ENCODE assay signal across 1 cellular context in the genomic region with DNA sequence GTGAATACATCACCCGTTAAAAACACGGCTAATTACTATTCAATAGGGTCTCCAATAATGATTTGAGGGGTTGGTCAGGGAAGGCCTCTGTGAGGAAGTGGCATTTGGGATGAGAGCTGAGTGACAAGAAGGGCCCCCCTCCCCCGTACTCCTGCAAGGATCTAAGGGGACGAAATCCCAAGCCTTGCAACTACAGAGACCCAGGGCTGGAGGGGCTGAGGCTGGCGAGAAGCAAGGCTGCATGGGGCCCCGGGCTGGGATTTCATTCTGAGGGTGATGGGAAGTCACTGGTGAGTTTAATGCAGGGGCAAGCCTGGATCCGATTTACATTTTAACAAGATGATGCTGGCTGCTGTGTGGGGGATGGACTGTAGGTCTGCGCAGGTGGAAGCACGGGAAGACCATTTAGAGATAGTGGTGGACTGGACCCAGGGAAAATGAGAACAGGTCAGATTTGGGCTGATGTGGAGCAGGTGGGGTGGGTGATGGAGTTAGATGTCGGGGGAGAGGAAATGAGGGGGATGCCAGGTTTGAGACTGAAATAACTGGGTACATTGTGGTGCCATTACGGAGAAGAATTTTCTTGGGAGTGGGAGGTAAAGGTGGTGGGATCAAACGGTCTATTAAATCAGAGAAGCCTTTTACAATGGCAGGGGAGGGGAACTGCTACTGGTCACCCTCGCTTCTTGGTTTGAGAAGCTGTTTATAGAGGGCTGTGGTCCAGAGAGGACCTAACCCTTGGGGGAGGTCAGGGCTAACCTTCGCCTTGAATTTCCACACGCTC.
TF ChIP-seq lines count a peak whose summit lies in the region.

No MANE protein-coding gene starts in this region.

TF ChIP-seq in GM23338, 12 proteins besides CTCF, POLR2A, EP300 and RAD21 (continued from another document):
- no peak for TF ChIP-seq ZNF462 (CRISPR knock-in tag; IDR thresholded peaks at IDR 0.05)
- no peak for TF ChIP-seq ZNF331 (CRISPR knock-in tag; IDR thresholded peaks at IDR 0.05; ENCODE audit: low read depth)
- TF ChIP-seq JUNB (IDR thresholded peaks at IDR 0.05; ENCODE audit: unreplicated experiment): no peak
- no peak for TF ChIP-seq EZH2 (IDR thresholded peaks at IDR 0.05; ENCODE audit: low read depth, unreplicated experiment)
- no peak for TF ChIP-seq CREB1 (CRISPR knock-in tag; IDR thresholded peaks at IDR 0.05; ENCODE audit: low read depth)
- TF ChIP-seq NANOG (IDR thresholded peaks at IDR 0.05; ENCODE audit: borderline replicate concordance): no peak
- TF ChIP-seq EZH2phosphoT487 (IDR thresholded peaks at IDR 0.05; ENCODE audit: unreplicated experiment): no peak
- TF ChIP-seq, protein P1, sequence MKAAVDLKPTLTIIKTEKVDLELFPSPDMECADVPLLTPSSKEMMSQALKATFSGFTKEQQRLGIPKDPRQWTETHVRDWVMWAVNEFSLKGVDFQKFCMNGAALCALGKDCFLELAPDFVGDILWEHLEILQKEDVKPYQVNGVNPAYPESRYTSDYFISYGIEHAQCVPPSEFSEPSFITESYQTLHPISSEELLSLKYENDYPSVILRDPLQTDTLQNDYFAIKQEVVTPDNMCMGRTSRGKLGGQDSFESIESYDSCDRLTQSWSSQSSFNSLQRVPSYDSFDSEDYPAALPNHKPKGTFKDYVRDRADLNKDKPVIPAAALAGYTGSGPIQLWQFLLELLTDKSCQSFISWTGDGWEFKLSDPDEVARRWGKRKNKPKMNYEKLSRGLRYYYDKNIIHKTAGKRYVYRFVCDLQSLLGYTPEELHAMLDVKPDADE (IDR thresholded peaks at IDR 0.05): no peak
- no peak for TF ChIP-seq ZNF114 (CRISPR knock-in tag; IDR thresholded peaks at IDR 0.05)
